Comparison of ENCODE assay signal across 22 cellular contexts in genomic region chr6:25155221-25155620, GRCh38.
DNase-seq lines count a peak whose midpoint lies in the region; ATAC-seq and TF ChIP-seq lines count a peak whose summit lies in the region.
"Had no signal": no experiment of that assay in that cellular context is flagged by ENCODE, and none has a peak within 500 bp of the region (broad histone marks: within the 10 kb centered on the region; RNA-seq: fewer than 3 reads in every experiment).

No MANE protein-coding gene starts in this region.

- no peaks in the 10 kb centered on the region for H3K27me3 Mint-ChIP-seq in activated CD8-positive, alpha-beta T cell treated with anti-CD3 and anti-CD28 coated beads for 36 hours
- H3K27me3 Mint-ChIP-seq in activated CD8-positive, alpha-beta T cell treated with anti-CD3 and anti-CD28 coated beads, Interleukin-2, amount 10 ng/mL, durations not matched to agents 7 days and 5 days (ENCODE audit: low read depth) = no peaks in the 10 kb centered on the region
- no peaks in the 10 kb centered on the region for H3K27me3 Mint-ChIP-seq in chondrocyte (ENCODE audit: low read depth)
- H3K27me3 Mint-ChIP-seq in stimulated activated naive CD8-positive, alpha-beta T cell treated with anti-CD3 and anti-CD28 coated beads, Interleukin-15, amount 100 ng/mL, for 72 hours = no peaks in the 10 kb centered on the region
- peaks cover 0 to 5% (median 2%) of the 10 kb centered on the region in 5 donors for H3K27me3 Mint-ChIP-seq in naive thymus-derived CD8-positive, alpha-beta T cell

- peaks cover 2% of the 10 kb centered on the region; the same call in 1 of the 2 replicates for H3K9me3 ChIP-seq in OCI-LY1 (ENCODE audit: low read length)
- H3K9me3 ChIP-seq: adrenal gland had no signal

- no peaks in the 10 kb centered on the region for H4K20me1 ChIP-seq in OCI-LY1 (ENCODE audit: insufficient read depth, low read length)

- H3K4me3 Mint-ChIP-seq in activated CD8-positive, alpha-beta T cell treated with anti-CD3 and anti-CD28 coated beads for 36 hours = no peak overlapping the region
- H3K4me3 Mint-ChIP-seq in activated CD8-positive, alpha-beta T cell treated with anti-CD3 and anti-CD28 coated beads, Interleukin-2, amount 10 ng/mL, durations not matched to agents 7 days and 5 days = no peak overlapping the region
- no peak overlapping the region for H3K4me3 Mint-ChIP-seq in chondrocyte (ENCODE audit: unreplicated experiment)
- H3K4me3 Mint-ChIP-seq in stimulated activated naive CD8-positive, alpha-beta T cell treated with anti-CD3 and anti-CD28 coated beads, Interleukin-15, amount 100 ng/mL, for 72 hours = no peak overlapping the region
- no peak overlapping the region for H3K4me3 Mint-ChIP-seq in naive thymus-derived CD8-positive, alpha-beta T cell
- H3K4me3 Mint-ChIP-seq: brain had no signal

- no peaks in the 10 kb centered on the region; the same call in 1 of the 2 replicates for H3K9me2 ChIP-seq in OCI-LY1 (ENCODE audit: low read depth, low read length)

- peak; percentile 42 for DNase-seq in activated CD8-positive, alpha-beta T cell treated with anti-CD3 and anti-CD28 coated beads for 36 hours
- no peak for DNase-seq in activated CD8-positive, alpha-beta T cell treated with anti-CD3 and anti-CD28 coated beads, Interleukin-2, amount 10 ng/mL, durations not matched to agents 7 days and 5 days
- no peak for DNase-seq in chondrocyte (ENCODE audit: low spot score)
- no peak for DNase-seq in stimulated activated naive CD8-positive, alpha-beta T cell treated with anti-CD3 and anti-CD28 coated beads, Interleukin-15, amount 100 ng/mL, for 72 hours
- DNase-seq in occipital lobe (lab: John Stamatoyannopoulos, UW) = no peak
- no peak for DNase-seq in activated naive CD4-positive, alpha-beta T cell (lab: John Stamatoyannopoulos, UW)
- no peak for DNase-seq in naive thymus-derived CD8-positive, alpha-beta T cell
- DNase-seq: activated CD4-positive, alpha-beta T cell treated with anti-CD3 and anti-CD28 coated beads for 48 hours; adrenal gland; BE2C; H7; KG1; lower lobe of right lung; NCI-H1048; NCI-H187; NCI-H2171 treated with DMSO at 0.1 percent for 48 hours; Right ventricle myocardium superior; upper lobe of left lung had no signal

- peak overlapping the region; percentile 25; the same call in 1 of the 2 replicates for H3K4me2 ChIP-seq in OCI-LY1 (ENCODE audit: low read length)

- intact Hi-C loops in activated CD8-positive, alpha-beta T cell treated with anti-CD3 and anti-CD28 coated beads for 36 hours (cut with micrococcal nuclease) = no loop called here

- H3K27me3 ChIP-seq in OCI-LY1 (ENCODE audit: insufficient read depth, low read length) = no peaks in the 10 kb centered on the region
- H3K27me3 ChIP-seq: adrenal gland, BE2C, neutrophil, upper lobe of left lung had no signal

- ATAC-seq in activated CD8-positive, alpha-beta T cell treated with anti-CD3 and anti-CD28 coated beads for 36 hours = peak; percentile 69
- ATAC-seq in activated CD8-positive, alpha-beta T cell treated with anti-CD3 and anti-CD28 coated beads, Interleukin-2, amount 10 ng/mL, durations not matched to agents 7 days and 5 days = no peak
- peak; percentile 63 for ATAC-seq in stimulated activated naive CD8-positive, alpha-beta T cell treated with anti-CD3 and anti-CD28 coated beads, Interleukin-15, amount 100 ng/mL, for 72 hours
- ATAC-seq in naive thymus-derived CD8-positive, alpha-beta T cell = no peak
- ATAC-seq: GM12878 had no signal

- H3K27ac ChIP-seq in OCI-LY1 (ENCODE audit: low read depth, low read length, poor library complexity, severe bottlenecking) = peak overlapping the region; percentile 68
- H3K27ac ChIP-seq: adrenal gland, lower lobe of right lung, neutrophil, upper lobe of left lung had no signal

- H3K79me2 ChIP-seq in OCI-LY1 (ENCODE audit: insufficient read depth, low read length) = no peaks in the 10 kb centered on the region

- H3K4me1 ChIP-seq in OCI-LY1 (ENCODE audit: insufficient read depth, low read length, severe bottlenecking) = peaks cover 15% of the 10 kb centered on the region
- H3K4me1 ChIP-seq: adrenal gland, BE2C, lower lobe of right lung had no signal

- H3K4me3 ChIP-seq in OCI-LY1 (ENCODE audit: low read depth, low read length, poor library complexity, severe bottlenecking) = no peak overlapping the region
- H3K4me3 ChIP-seq: adrenal gland, GM12878, lower lobe of right lung, upper lobe of left lung had no signal

- H2AFZ ChIP-seq in OCI-LY1 (ENCODE audit: low read length) = no peak overlapping the region; the same call in 1 of the 2 replicates

- H3K27ac Mint-ChIP-seq in activated CD8-positive, alpha-beta T cell treated with anti-CD3 and anti-CD28 coated beads for 36 hours = peak overlapping the region; percentile 54
- H3K27ac Mint-ChIP-seq in activated CD8-positive, alpha-beta T cell treated with anti-CD3 and anti-CD28 coated beads, Interleukin-2, amount 10 ng/mL, durations not matched to agents 7 days and 5 days = no peak overlapping the region
- H3K27ac Mint-ChIP-seq in chondrocyte (ENCODE audit: unreplicated experiment) = peak overlapping the region; percentile 70
- no peak overlapping the region for H3K27ac Mint-ChIP-seq in stimulated activated naive CD8-positive, alpha-beta T cell treated with anti-CD3 and anti-CD28 coated beads, Interleukin-15, amount 100 ng/mL, for 72 hours
- H3K27ac Mint-ChIP-seq in naive thymus-derived CD8-positive, alpha-beta T cell = peak overlapping the region in 1 of 10 donors; percentile 10
- H3K27ac Mint-ChIP-seq: brain had no signal

- H3K9me3 Mint-ChIP-seq in activated CD8-positive, alpha-beta T cell treated with anti-CD3 and anti-CD28 coated beads for 36 hours = peaks cover 23% of the 10 kb centered on the region
- peaks cover 12% of the 10 kb centered on the region for H3K9me3 Mint-ChIP-seq in activated CD8-positive, alpha-beta T cell treated with anti-CD3 and anti-CD28 coated beads, Interleukin-2, amount 10 ng/mL, durations not matched to agents 7 days and 5 days (ENCODE audit: insufficient read depth)
- H3K9me3 Mint-ChIP-seq in chondrocyte (ENCODE audit: low read depth) = peaks cover 13% of the 10 kb centered on the region
- H3K9me3 Mint-ChIP-seq in stimulated activated naive CD8-positive, alpha-beta T cell treated with anti-CD3 and anti-CD28 coated beads, Interleukin-15, amount 100 ng/mL, for 72 hours = peaks cover 23 to 32% of the 10 kb centered on the region in 2 donors
- H3K9me3 Mint-ChIP-seq in naive thymus-derived CD8-positive, alpha-beta T cell = peaks cover 3 to 29% (median 20%) of the 10 kb centered on the region in 9 donors

- H3F3A ChIP-seq in OCI-LY1 (ENCODE audit: insufficient read depth, low read length) = no peaks in the 10 kb centered on the region

- peaks cover 2% of the 10 kb centered on the region for H3K36me3 Mint-ChIP-seq in activated CD8-positive, alpha-beta T cell treated with anti-CD3 and anti-CD28 coated beads for 36 hours (ENCODE audit: low read depth)
- peaks cover 16% of the 10 kb centered on the region for H3K36me3 Mint-ChIP-seq in activated CD8-positive, alpha-beta T cell treated with anti-CD3 and anti-CD28 coated beads, Interleukin-2, amount 10 ng/mL, durations not matched to agents 7 days and 5 days (ENCODE audit: low read depth)
- peaks cover 13% of the 10 kb centered on the region for H3K36me3 Mint-ChIP-seq in chondrocyte (ENCODE audit: low read depth)
- peaks cover 2 to 10% (median 6%) of the 10 kb centered on the region in 3 donors for H3K36me3 Mint-ChIP-seq in naive thymus-derived CD8-positive, alpha-beta T cell
- H3K36me3 Mint-ChIP-seq: brain had no signal

- H3K9ac ChIP-seq in OCI-LY1 (ENCODE audit: low read length) = no peak overlapping the region

- no peak for TF ChIP-seq CTCF in activated CD8-positive, alpha-beta T cell treated with anti-CD3 and anti-CD28 coated beads for 36 hours (IDR thresholded peaks at IDR 0.05)
- TF ChIP-seq CTCF in OCI-LY1 (IDR thresholded peaks at IDR 0.05; ENCODE audit: low read length) (no peak), chondrocyte (IDR thresholded peaks at IDR 0.05) (no peak)

- POLR2A ChIA-PET in activated CD8-positive, alpha-beta T cell treated with anti-CD3 and anti-CD28 coated beads for 36 hours (lab: Charles Lee) = no interaction called here
- POLR2A ChIA-PET in activated CD8-positive, alpha-beta T cell treated with anti-CD3 and anti-CD28 coated beads, Interleukin-2, amount 10 ng/mL, durations not matched to agents 7 days and 5 days (lab: Charles Lee) = interaction anchor here (0.8 kb wide), 1 partner anchor 17 kb away, joined by 3 read pairs; no protein-coding TSS in a partner anchor
- POLR2A ChIA-PET in naive thymus-derived CD8-positive, alpha-beta T cell (lab: Charles Lee) = no interaction called here

- H3K4me1 Mint-ChIP-seq in activated CD8-positive, alpha-beta T cell treated with anti-CD3 and anti-CD28 coated beads for 36 hours (ENCODE audit: low read depth) = peaks cover 29% of the 10 kb centered on the region
- H3K4me1 Mint-ChIP-seq in activated CD8-positive, alpha-beta T cell treated with anti-CD3 and anti-CD28 coated beads, Interleukin-2, amount 10 ng/mL, durations not matched to agents 7 days and 5 days (ENCODE audit: low read depth) = peaks cover 20% of the 10 kb centered on the region
- H3K4me1 Mint-ChIP-seq in chondrocyte (ENCODE audit: low read depth) = peaks cover 58% of the 10 kb centered on the region
- peaks cover 24% of the 10 kb centered on the region for H3K4me1 Mint-ChIP-seq in stimulated activated naive CD8-positive, alpha-beta T cell treated with anti-CD3 and anti-CD28 coated beads, Interleukin-15, amount 100 ng/mL, for 72 hours
- peaks cover 0 to 11% (median 0%) of the 10 kb centered on the region in 4 donors for H3K4me1 Mint-ChIP-seq in naive thymus-derived CD8-positive, alpha-beta T cell
- H3K4me1 Mint-ChIP-seq: brain had no signal

- H3K36me3 ChIP-seq in OCI-LY1 (ENCODE audit: insufficient read depth, low read length) = no peaks in the 10 kb centered on the region
- H3K36me3 ChIP-seq: adrenal gland, BE2C, lower lobe of right lung, neutrophil, upper lobe of left lung had no signal

- CTCF ChIA-PET in activated CD8-positive, alpha-beta T cell treated with anti-CD3 and anti-CD28 coated beads for 36 hours (lab: Charles Lee) = interaction anchor here (1.3 kb wide), 1 partner anchor 68 kb away, joined by 3 read pairs; no protein-coding TSS in a partner anchor
- CTCF ChIA-PET in activated CD8-positive, alpha-beta T cell treated with anti-CD3 and anti-CD28 coated beads, Interleukin-2, amount 10 ng/mL, durations not matched to agents 7 days and 5 days (lab: Charles Lee) = no interaction called here

Comparison
In these comparisons a context has a peak if more than half of its experiments do, and no peak if none do; other contexts are left out.
1. ATAC-seq: peak in activated CD8-positive, alpha-beta T cell treated with anti-CD3 and anti-CD28 coated beads for 36 hours (single experiment) and stimulated activated naive CD8-positive, alpha-beta T cell treated with anti-CD3 and anti-CD28 coated beads, Interleukin-15, amount 100 ng/mL, for 72 hours (single experiment); none in activated CD8-positive, alpha-beta T cell treated with anti-CD3 and anti-CD28 coated beads, Interleukin-2, amount 10 ng/mL, durations not matched to agents 7 days and 5 days (single experiment) and naive thymus-derived CD8-positive, alpha-beta T cell (0 of 2).
2. H3K27ac Mint-ChIP-seq: peak in activated CD8-positive, alpha-beta T cell treated with anti-CD3 and anti-CD28 coated beads for 36 hours (single experiment) and chondrocyte (single experiment); none in activated CD8-positive, alpha-beta T cell treated with anti-CD3 and anti-CD28 coated beads, Interleukin-2, amount 10 ng/mL, durations not matched to agents 7 days and 5 days (single experiment) and stimulated activated naive CD8-positive, alpha-beta T cell treated with anti-CD3 and anti-CD28 coated beads, Interleukin-15, amount 100 ng/mL, for 72 hours (0 of 2).